Comparison of ENCODE assay signal across 7 cellular contexts in the genomic region with DNA sequence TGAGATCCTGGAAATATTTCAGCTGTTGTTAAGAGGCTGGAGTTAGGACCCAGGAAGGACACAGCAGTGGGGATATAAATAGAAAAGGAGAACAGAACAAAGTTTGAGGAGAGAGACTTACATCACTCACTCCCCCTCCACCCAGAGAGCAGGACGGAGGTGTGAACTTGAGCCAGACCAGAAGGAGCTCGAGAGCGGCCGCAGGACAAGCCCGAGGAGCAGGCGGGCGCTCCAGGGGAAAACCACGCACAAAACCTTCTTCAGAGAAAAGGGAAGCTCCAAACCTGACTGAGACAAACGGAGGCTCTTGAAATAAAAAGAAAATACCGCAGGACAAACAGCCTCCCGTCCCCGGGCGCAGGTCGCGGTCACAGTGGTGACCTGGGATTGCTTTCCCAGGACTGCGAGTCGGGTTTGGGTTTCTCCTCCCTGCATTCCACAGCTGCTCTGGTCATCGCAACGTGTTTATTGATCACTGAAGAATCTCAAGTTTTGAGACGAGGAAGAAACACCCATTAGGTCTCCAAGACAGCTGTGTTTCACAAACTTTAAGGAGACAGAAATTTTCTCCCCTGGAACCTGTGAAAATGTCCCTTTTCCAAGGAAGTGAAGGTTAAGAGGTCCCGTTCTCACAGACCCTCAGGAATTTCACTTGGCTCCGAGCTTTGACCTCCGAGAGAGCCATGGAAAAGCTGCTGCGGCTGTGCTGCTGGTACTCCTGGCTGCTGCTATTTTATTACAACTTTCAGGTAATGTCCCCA. TPM values are rescaled to one million over a fixed set of nuclear protein-coding genes. Genes with fewer than 3 reads are reported as not detected.
DNase-seq lines count a peak whose midpoint lies in the region; ATAC-seq and TF ChIP-seq lines count a peak whose summit lies in the region.

Gene ADGRD1, plus strand, starts transcription at position 125 of the 761 bp plus-strand sequence. Its CDS starts 559 bp downstream, at position 684.

- H3K27me3 ChIP-seq in esophagus squamous epithelium (peaks cover 0 to 30% (median 0%) of the 10 kb centered on the region in 4 donors), muscle layer of duodenum (ENCODE audit: low read depth, low read length) (no peaks in the 10 kb centered on the region), PC-9 (ENCODE audit: insufficient read depth, low read depth) (peaks cover 88% of the 10 kb centered on the region)

- H2AFZ ChIP-seq in PC-9: no peak within 1 kb of the TSS

- H3K4me3 ChIP-seq in esophagus squamous epithelium: peak within 1 kb of the TSS; percentile 18 to 66 (median 47)
- peak within 1 kb of the TSS; percentile 68 to 84 for H3K4me3 ChIP-seq in muscle layer of duodenum (ENCODE audit: low read depth in 1 of 2, low read length in 2 of 2)
- no peak within 1 kb of the TSS for H3K4me3 ChIP-seq in PC-9

- H3K9me2 ChIP-seq in PC-9 (ENCODE audit: insufficient read depth): no peaks in the 10 kb centered on the region

- peak in 2 of 4 donors; percentile 54 to 83 for TF ChIP-seq POLR2A in esophagus squamous epithelium (IDR thresholded peaks at IDR 0.05)

- no peaks in the 10 kb centered on the region for H3K9me3 ChIP-seq in esophagus squamous epithelium
- no peaks in the 10 kb centered on the region for H3K9me3 ChIP-seq in muscle layer of duodenum (ENCODE audit: control insufficient read depth in 1 of 2, low read length in 2 of 2)
- H3K9me3 ChIP-seq in PC-9 (ENCODE audit: insufficient read depth, low read depth): no peaks in the 10 kb centered on the region

- ATAC-seq in GM18858 (IDR thresholded peaks at IDR 0.05; ENCODE audit: unreplicated experiment) (no peak), HG03280 (IDR thresholded peaks at IDR 0.05; ENCODE audit: unreplicated experiment) (no peak), HG03039 (IDR thresholded peaks at IDR 0.05; ENCODE audit: unreplicated experiment) (no peak)

- no peaks in the 10 kb centered on the region for H3K79me2 ChIP-seq in PC-9 (ENCODE audit: low read depth)

- H3K36me3 ChIP-seq in esophagus squamous epithelium: no peaks in the 10 kb centered on the region
- H3K36me3 ChIP-seq in muscle layer of duodenum (ENCODE audit: control insufficient read depth in 1 of 2, insufficient read depth in 2 of 2, low read length in 2 of 2): no peaks in the 10 kb centered on the region
- H3K36me3 ChIP-seq in PC-9 (ENCODE audit: low read depth): no peaks in the 10 kb centered on the region

- no peaks in the 10 kb centered on the region for H4K20me1 ChIP-seq in PC-9 (ENCODE audit: insufficient read depth)

- CTCF ChIA-PET in PC-9 (lab: Charles Lee): no interaction called here

- intact Hi-C loops in esophagus squamous epithelium (cut with DNase I) (no loop called here), PC-9 (cut with micrococcal nuclease; ENCODE audit: unreplicated experiment) (no loop called here)

- TF ChIP-seq CTCF in esophagus squamous epithelium (IDR thresholded peaks at IDR 0.05) (no peak), PC-9 (conservative IDR thresholded peaks at IDR 0.05) (no peak)

- H3K4me2 ChIP-seq in PC-9: no peak within 1 kb of the TSS

- 4 to 9% methylated on average over 24 of the region's 24 CpGs for WGBS in esophagus squamous epithelium, 2 donors

- POLR2A ChIA-PET in PC-9 (lab: Charles Lee; ENCODE audit: unreplicated experiment): no interaction called here

- H3F3A ChIP-seq in PC-9 (ENCODE audit: insufficient read depth, low read depth): peaks cover 7% of the 10 kb centered on the region

- peak within 1 kb of the TSS; percentile 26 to 80 (median 64) for H3K27ac ChIP-seq in esophagus squamous epithelium
- H3K27ac ChIP-seq in muscle layer of duodenum (ENCODE audit: low read length): peak within 1 kb of the TSS; percentile 74
- no peak within 1 kb of the TSS for H3K27ac ChIP-seq in PC-9

- DNase-seq in Kasumi-1 (lab: John Stamatoyannopoulos, UW) (peak; percentile 66 to 74), esophagus squamous epithelium (lab: John Stamatoyannopoulos, UW) (no peak), PC-9 (no peak)

- H3K4me1 ChIP-seq in esophagus squamous epithelium: peaks cover 0 to 4% (median 0%) of the 10 kb centered on the region in 3 donors
- H3K4me1 ChIP-seq in muscle layer of duodenum (ENCODE audit: control insufficient read depth in 1 of 2, insufficient read depth in 2 of 2, low read length in 2 of 2): peaks cover 0 to 21% of the 10 kb centered on the region in 2 donors
- H3K4me1 ChIP-seq in PC-9 (replicated peaks; ENCODE audit: insufficient read depth): no peaks in the 10 kb centered on the region

- no TSS peak for BruUV-seq in PC-9 (replicated peaks; lab: Mats Ljungman, UMichigan)

RNA-seq across cellular contexts. Expression of gene ADGRD1, which starts in this region (rescaled TPM):
- 10 to 100 TPM in 2 of 4 donors, 1 to 10 TPM in 2; 2.2 to 28.2 (median 8.8) TPM for total RNA-seq in esophagus squamous epithelium
- not detected in 2 replicates for total RNA-seq in PC-9 (2021)

Comparison
In these comparisons a context has a peak if more than half of its experiments do, and no peak if none do; other contexts are left out.
1. DNase-seq: peak in Kasumi-1 (2 of 2); none in esophagus squamous epithelium (single experiment) and PC-9 (0 of 2).